7 cellular contexts compared by ENCODE assay signal in genomic region chr22:37229805-37230672, GRCh38. TPM values are rescaled to one million over a fixed set of nuclear protein-coding genes. Genes with fewer than 3 reads are reported as not detected.
A peak's percentile ranks its signal among the peaks of the same experiment; 100 is the strongest.
DNase-seq lines count a peak whose midpoint lies in the region; ATAC-seq lines count a peak whose summit lies in the region.

No MANE protein-coding gene starts in this region.

- no peaks in the 10 kb centered on the region for H3K27me3 Mint-ChIP-seq in activated CD4-positive, alpha-beta memory T cell treated with anti-CD3 and anti-CD28 coated beads, Interleukin-2, amount 10 ng/mL, durations not matched to agents 7 days and 5 days

- H3K27ac Mint-ChIP-seq in activated CD4-positive, alpha-beta memory T cell treated with anti-CD3 and anti-CD28 coated beads, Interleukin-2, amount 10 ng/mL, durations not matched to agents 7 days and 5 days = peak overlapping the region; percentile 97

- peak overlapping the region; percentile 45 for H3K4me3 Mint-ChIP-seq in activated CD4-positive, alpha-beta memory T cell treated with anti-CD3 and anti-CD28 coated beads, Interleukin-2, amount 10 ng/mL, durations not matched to agents 7 days and 5 days

- peaks cover 90% of the 10 kb centered on the region for H3K4me1 Mint-ChIP-seq in activated CD4-positive, alpha-beta memory T cell treated with anti-CD3 and anti-CD28 coated beads, Interleukin-2, amount 10 ng/mL, durations not matched to agents 7 days and 5 days

- peak; percentile 39 for ATAC-seq in GM21423 (IDR thresholded peaks at IDR 0.05; ENCODE audit: unreplicated experiment)
- peak; percentile 53 for ATAC-seq in esophagus mucosa

- peaks cover 86% of the 10 kb centered on the region for H3K36me3 Mint-ChIP-seq in activated CD4-positive, alpha-beta memory T cell treated with anti-CD3 and anti-CD28 coated beads, Interleukin-2, amount 10 ng/mL, durations not matched to agents 7 days and 5 days (ENCODE audit: low read depth)

- DNase-seq in NAMALWA (ENCODE audit: low spot score) (peak; percentile 82), putamen (ENCODE audit: low spot score) (no peak), NCI-H187 treated with DMSO at 0.1 percent for 48 hours (lab: John Stamatoyannopoulos, UW) (no peak)
- peak; percentile 94 for DNase-seq in activated CD4-positive, alpha-beta memory T cell treated with anti-CD3 and anti-CD28 coated beads, Interleukin-2, amount 10 ng/mL, durations not matched to agents 7 days and 5 days
- peak; percentile 82 to 86 for DNase-seq in stimulated activated CD4-positive, alpha-beta T cell treated with anti-CD3 and anti-CD28 coated beads, Interleukin-1b, Interleukin-23, amount 100 ng/mL, for 4 hours (ENCODE audit: low read depth in 2 of 2)

- CTCF ChIA-PET in activated CD4-positive, alpha-beta memory T cell treated with anti-CD3 and anti-CD28 coated beads, Interleukin-2, amount 10 ng/mL, durations not matched to agents 7 days and 5 days (lab: Charles Lee) = interaction anchor here (1.4 to 4.7 kb wide), 5 partner anchors 11 to 31 kb away, joined by 5 to 71 read pairs (median 16); partner anchors contain the start of gene RAC2

- no peaks in the 10 kb centered on the region for H3K9me3 Mint-ChIP-seq in activated CD4-positive, alpha-beta memory T cell treated with anti-CD3 and anti-CD28 coated beads, Interleukin-2, amount 10 ng/mL, durations not matched to agents 7 days and 5 days

- POLR2A ChIA-PET in activated CD4-positive, alpha-beta memory T cell treated with anti-CD3 and anti-CD28 coated beads, Interleukin-2, amount 10 ng/mL, durations not matched to agents 7 days and 5 days (lab: Charles Lee) = interaction anchor here (0.8 to 9.0 kb wide), 29 partner anchors 10 to 369 kb away, joined by 3 to 457 read pairs (median 4); partner anchors contain the start of genes CYTH4, IL2RB, MFNG and NCF4

RNA-seq across cellular contexts. Expression of gene RAC2, which starts 14.0 kb away (rescaled TPM):
- total RNA-seq in activated CD4-positive, alpha-beta memory T cell treated with anti-CD3 and anti-CD28 coated beads, Interleukin-2, amount 10 ng/mL, durations not matched to agents 7 days and 5 days = 1,000 to 10,000 TPM in 1 of 2 experiments, 100 to 1,000 TPM in 1; 984 to 1,005 TPM
- total RNA-seq in esophagus mucosa = 19.0 TPM

RNA-seq across cellular contexts. Expression of gene SSTR3, which starts 17.8 kb away (rescaled TPM):
- 1 to 10 TPM; 3.4 to 3.9 TPM for total RNA-seq in activated CD4-positive, alpha-beta memory T cell treated with anti-CD3 and anti-CD28 coated beads, Interleukin-2, amount 10 ng/mL, durations not matched to agents 7 days and 5 days
- total RNA-seq in esophagus mucosa = not detected

RNA-seq across cellular contexts. Expression of gene C1QTNF6, which starts 42.0 kb away (rescaled TPM):
- 10 to 100 TPM; 10.2 to 10.3 TPM for total RNA-seq in activated CD4-positive, alpha-beta memory T cell treated with anti-CD3 and anti-CD28 coated beads, Interleukin-2, amount 10 ng/mL, durations not matched to agents 7 days and 5 days
- 2.0 TPM for total RNA-seq in esophagus mucosa

RNA-seq across cellular contexts. Expression of gene CYTH4, which starts 52.3 kb away (rescaled TPM):
- total RNA-seq in activated CD4-positive, alpha-beta memory T cell treated with anti-CD3 and anti-CD28 coated beads, Interleukin-2, amount 10 ng/mL, durations not matched to agents 7 days and 5 days = 100 to 1,000 TPM; 114 to 126 TPM
- 1.6 TPM for total RNA-seq in esophagus mucosa

Comparison
In these comparisons a context has a peak if more than half of its experiments do, and no peak if none do; other contexts are left out.
1. DNase-seq: peak in NAMALWA (single experiment), activated CD4-positive, alpha-beta memory T cell treated with anti-CD3 and anti-CD28 coated beads, Interleukin-2, amount 10 ng/mL, durations not matched to agents 7 days and 5 days (single experiment) and stimulated activated CD4-positive, alpha-beta T cell treated with anti-CD3 and anti-CD28 coated beads, Interleukin-1b, Interleukin-23, amount 100 ng/mL, for 4 hours (2 of 2); none in putamen (single experiment) and NCI-H187 treated with DMSO at 0.1 percent for 48 hours (single experiment).
2. RNA of gene RAC2, which starts 14.0 kb away (total RNA-seq): 984 to 1,005 TPM in activated CD4-positive, alpha-beta memory T cell treated with anti-CD3 and anti-CD28 coated beads, Interleukin-2, amount 10 ng/mL, durations not matched to agents 7 days and 5 days; 19.0 TPM in esophagus mucosa (single experiment); every median in the first group is over 10 times any median in the second.